In the genomic region with DNA sequence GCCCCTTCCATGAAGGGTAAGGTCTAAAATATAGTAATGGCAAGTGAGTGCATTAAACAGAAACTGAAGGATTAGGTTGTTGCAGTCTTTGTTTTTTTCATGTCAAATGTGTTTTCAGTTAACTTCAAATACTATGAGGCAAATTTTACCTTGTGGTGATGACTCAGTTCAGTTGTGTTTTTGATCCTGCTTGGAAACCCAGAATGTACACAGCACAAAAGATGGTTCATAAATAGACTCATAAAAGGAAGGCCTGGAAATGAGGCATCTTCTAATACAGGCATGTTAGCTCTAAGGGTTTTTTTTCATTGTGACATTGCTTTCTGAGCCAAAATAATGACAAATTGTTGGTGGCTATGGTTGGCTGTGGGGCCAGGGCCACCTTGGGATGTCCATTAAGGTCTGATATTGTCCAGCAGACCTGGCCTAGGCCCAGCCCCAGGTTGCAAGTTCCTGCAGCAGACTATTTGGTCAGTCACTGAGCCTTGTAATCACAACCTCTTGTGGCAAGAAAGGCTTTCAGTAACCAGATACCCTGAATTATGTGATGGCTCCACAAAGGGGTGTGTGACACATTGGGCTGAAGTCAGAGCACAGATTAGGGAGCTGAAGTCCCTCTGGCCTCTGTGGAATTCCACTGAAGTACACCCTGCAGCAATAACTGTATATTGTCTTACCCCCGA, we compare ENCODE assay signal across 12 cellular contexts.
DNase-seq lines count a peak whose midpoint lies in the region; ATAC-seq and TF ChIP-seq lines count a peak whose summit lies in the region.
"Had no signal": no experiment of that assay in that cellular context is flagged by ENCODE, and none has a peak within 500 bp of the region (broad histone marks: within the 10 kb centered on the region; RNA-seq: fewer than 3 reads in every experiment).

No MANE protein-coding gene starts in this region.

- CTCF ChIA-PET in PC-9 (lab: Charles Lee) = interaction anchor here (0.6 to 0.8 kb wide), 2 partner anchors 603 to 1257 kb away, joined by 3 to 11 read pairs; no protein-coding TSS in a partner anchor

- H3K4me2 ChIP-seq in PC-9 = no peak overlapping the region

- no peak for TF ChIP-seq POLR2A in uterus (IDR thresholded peaks at IDR 0.05)

- ATAC-seq in activated T-cell treated with anti-CD3 and anti-CD28 coated beads, Interleukin-2, amount 50 U/mL, for 72 hours (replicated peaks in 1 of 2) = peak; percentile 82 to 84
- ATAC-seq in foreskin keratinocyte = peak; percentile 66
- ATAC-seq in HG02885 (IDR thresholded peaks at IDR 0.05; ENCODE audit: poor library complexity, unreplicated experiment) = no peak

- no peaks in the 10 kb centered on the region for H3F3A ChIP-seq in PC-9 (ENCODE audit: insufficient read depth, low read depth)

- no peak overlapping the region for H2AFZ ChIP-seq in PC-9

- no peaks in the 10 kb centered on the region for H3K36me3 ChIP-seq in uterus
- H3K36me3 ChIP-seq in PC-9 (ENCODE audit: low read depth) = no peaks in the 10 kb centered on the region

- H3K9me2 ChIP-seq in PC-9 (ENCODE audit: insufficient read depth) = no peaks in the 10 kb centered on the region

- H3K4me3 ChIP-seq in uterus (no peak overlapping the region), PC-9 (no peak overlapping the region)

- H3K4me1 ChIP-seq in foreskin keratinocyte = no peaks in the 10 kb centered on the region
- peaks cover 0 to 11% of the 10 kb centered on the region in 2 donors for H3K4me1 ChIP-seq in uterus
- H3K4me1 ChIP-seq in PC-9 (replicated peaks; ENCODE audit: insufficient read depth) = no peaks in the 10 kb centered on the region

- no peaks in the 10 kb centered on the region for H3K79me2 ChIP-seq in PC-9 (ENCODE audit: low read depth)

- no peaks in the 10 kb centered on the region for H4K20me1 ChIP-seq in PC-9 (ENCODE audit: insufficient read depth)

- no peaks in the 10 kb centered on the region for H3K27me3 ChIP-seq in foreskin keratinocyte
- H3K27me3 ChIP-seq in uterus = no peaks in the 10 kb centered on the region
- H3K27me3 ChIP-seq in PC-9 (ENCODE audit: insufficient read depth, low read depth) = no peaks in the 10 kb centered on the region

- no peak for TF ChIP-seq CTCF in foreskin keratinocyte (conservative IDR thresholded peaks at IDR 0.05)
- TF ChIP-seq CTCF in uterus (IDR thresholded peaks at IDR 0.05) = no peak
- TF ChIP-seq CTCF in PC-9 (conservative IDR thresholded peaks at IDR 0.05) = no peak

- H3K36me3 Mint-ChIP-seq in activated naive CD8-positive, alpha-beta T cell = no peaks in the 10 kb centered on the region
- H3K36me3 Mint-ChIP-seq in activated naive CD8-positive, alpha-beta T cell treated with anti-CD3 and anti-CD28 coated beads for 36 hours = peaks cover 1% of the 10 kb centered on the region
- H3K36me3 Mint-ChIP-seq in activated T-cell treated with anti-CD3 and anti-CD28 coated beads, Interleukin-2, amount 50 U/mL, for 72 hours (ENCODE audit: insufficient read depth in 2 of 2) = peaks cover 0 to 1% of the 10 kb centered on the region in 2 donors
- H3K36me3 Mint-ChIP-seq: CD8-positive, alpha-beta memory T cell had no signal

- intact Hi-C loops in uterus (cut with DNase I; ENCODE audit: low total_unique reads) = no loop called here
- intact Hi-C loops in PC-9 (cut with micrococcal nuclease; ENCODE audit: unreplicated experiment) = no loop called here

- H3K27ac ChIP-seq in foreskin keratinocyte = no peak overlapping the region
- H3K27ac ChIP-seq in uterus = peak overlapping the region; percentile 65 to 73
- H3K27ac ChIP-seq in PC-9 = no peak overlapping the region

- no peak for DNase-seq in activated naive CD8-positive, alpha-beta T cell treated with anti-CD3 and anti-CD28 coated beads for 36 hours
- no peak for DNase-seq in activated T-cell treated with anti-CD3 and anti-CD28 coated beads, Interleukin-2, amount 50 U/mL, for 72 hours
- peak; percentile 41 to 64 for DNase-seq in foreskin keratinocyte
- no peak for DNase-seq in uterus
- DNase-seq in PC-9 = no peak
- no peak for DNase-seq in HK-2 (ENCODE audit: unreplicated experiment)
- DNase-seq: activated CD4-positive, CD25-positive, alpha-beta regulatory T cell; CD8-positive, alpha-beta memory T cell; cerebellar nuclear complex; hippocampal formation had no signal

- H3K9me3 Mint-ChIP-seq in activated naive CD8-positive, alpha-beta T cell (ENCODE audit: low read depth) = no peaks in the 10 kb centered on the region
- H3K9me3 Mint-ChIP-seq in activated naive CD8-positive, alpha-beta T cell treated with anti-CD3 and anti-CD28 coated beads for 36 hours = no peaks in the 10 kb centered on the region
- no peaks in the 10 kb centered on the region for H3K9me3 Mint-ChIP-seq in activated T-cell treated with anti-CD3 and anti-CD28 coated beads, Interleukin-2, amount 50 U/mL, for 72 hours
- H3K9me3 Mint-ChIP-seq: CD8-positive, alpha-beta memory T cell had no signal

- peak overlapping the region; percentile 34 for H3K27ac Mint-ChIP-seq in activated naive CD8-positive, alpha-beta T cell
- H3K27ac Mint-ChIP-seq in activated naive CD8-positive, alpha-beta T cell treated with anti-CD3 and anti-CD28 coated beads for 36 hours = no peak overlapping the region
- H3K27ac Mint-ChIP-seq in activated T-cell treated with anti-CD3 and anti-CD28 coated beads, Interleukin-2, amount 50 U/mL, for 72 hours = peak overlapping the region; percentile 31

- POLR2A ChIA-PET in PC-9 (lab: Charles Lee; ENCODE audit: unreplicated experiment) = no interaction called here

- BruUV-seq in PC-9 (replicated peaks; lab: Mats Ljungman, UMichigan) = no TSS peak

- H3K9me3 ChIP-seq in uterus (no peaks in the 10 kb centered on the region), PC-9 (ENCODE audit: insufficient read depth, low read depth) (no peaks in the 10 kb centered on the region)

- peaks cover 5% of the 10 kb centered on the region for H3K27me3 Mint-ChIP-seq in activated naive CD8-positive, alpha-beta T cell
- H3K27me3 Mint-ChIP-seq in activated naive CD8-positive, alpha-beta T cell treated with anti-CD3 and anti-CD28 coated beads for 36 hours = peaks cover 12% of the 10 kb centered on the region
- H3K27me3 Mint-ChIP-seq in activated T-cell treated with anti-CD3 and anti-CD28 coated beads, Interleukin-2, amount 50 U/mL, for 72 hours (ENCODE audit: low read depth) = no peaks in the 10 kb centered on the region

- H3K4me3 Mint-ChIP-seq in activated naive CD8-positive, alpha-beta T cell = no peak overlapping the region
- H3K4me3 Mint-ChIP-seq in activated naive CD8-positive, alpha-beta T cell treated with anti-CD3 and anti-CD28 coated beads for 36 hours = no peak overlapping the region
- peak overlapping the region; percentile 38 to 46 for H3K4me3 Mint-ChIP-seq in activated T-cell treated with anti-CD3 and anti-CD28 coated beads, Interleukin-2, amount 50 U/mL, for 72 hours

- H3K4me1 Mint-ChIP-seq in activated naive CD8-positive, alpha-beta T cell (ENCODE audit: low read depth) = peaks cover 19% of the 10 kb centered on the region
- H3K4me1 Mint-ChIP-seq in activated naive CD8-positive, alpha-beta T cell treated with anti-CD3 and anti-CD28 coated beads for 36 hours = peaks cover 28% of the 10 kb centered on the region
- peaks cover 51% of the 10 kb centered on the region for H3K4me1 Mint-ChIP-seq in activated T-cell treated with anti-CD3 and anti-CD28 coated beads, Interleukin-2, amount 50 U/mL, for 72 hours (ENCODE audit: low read depth)

Comparison
In these comparisons a context has a peak if more than half of its experiments do, and no peak if none do; other contexts are left out.
1. H3K4me3 Mint-ChIP-seq: peak in activated T-cell treated with anti-CD3 and anti-CD28 coated beads, Interleukin-2, amount 50 U/mL, for 72 hours (2 of 2); none in activated naive CD8-positive, alpha-beta T cell (single experiment) and activated naive CD8-positive, alpha-beta T cell treated with anti-CD3 and anti-CD28 coated beads for 36 hours (single experiment).
2. DNase-seq: peak in foreskin keratinocyte (2 of 2); none in activated naive CD8-positive, alpha-beta T cell treated with anti-CD3 and anti-CD28 coated beads for 36 hours (single experiment), activated T-cell treated with anti-CD3 and anti-CD28 coated beads, Interleukin-2, amount 50 U/mL, for 72 hours (0 of 2), uterus (0 of 2), PC-9 (0 of 2) and HK-2 (single experiment).
3. H3K27ac ChIP-seq: peak in uterus (2 of 2); none in foreskin keratinocyte (single experiment) and PC-9 (single experiment).